27 cellular contexts compared by ENCODE assay signal in the genomic region with DNA sequence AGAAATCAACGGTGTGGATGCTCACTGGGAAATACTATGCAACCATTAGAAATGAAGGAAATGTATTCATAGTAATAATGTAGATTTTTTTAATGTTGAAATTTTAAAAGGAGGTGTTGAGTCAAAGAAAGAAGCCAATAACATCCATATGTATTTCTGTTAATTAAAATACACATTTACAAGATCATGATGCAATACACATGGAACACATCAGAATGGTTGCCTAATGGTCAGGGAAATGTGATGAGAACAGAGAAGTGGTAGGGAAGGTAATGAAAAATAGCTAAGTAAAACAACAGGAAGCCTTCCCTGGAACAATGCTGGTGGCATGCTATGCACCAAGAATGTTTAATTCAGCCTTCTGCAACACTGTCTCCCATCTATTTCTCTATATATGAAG.
"Had no signal": no experiment of that assay in that cellular context is flagged by ENCODE, and none has a peak within 500 bp of the region (broad histone marks: within the 10 kb centered on the region; RNA-seq: fewer than 3 reads in every experiment).

No MANE protein-coding gene starts in this region.

- H3K9me3 ChIP-seq: suprapubic skin, testis, thyroid gland, tibial artery, upper lobe of right lung, uterus, vagina had no signal

- H3K27ac ChIP-seq: stomach, suprapubic skin, testis, thoracic aorta, thyroid gland, tibial artery, tibial nerve, transverse colon, upper lobe of left lung, upper lobe of right lung, uterus, vagina had no signal

- H3K4me3 ChIP-seq: stomach, suprapubic skin, testis, thoracic aorta, thyroid gland, tibial artery, tibial nerve, transverse colon, upper lobe of left lung, upper lobe of right lung, uterus, vagina had no signal

- H3K4me1 ChIP-seq: stomach, suprapubic skin, testis, tibial artery, tibial nerve, transverse colon, upper lobe of left lung, upper lobe of right lung, uterus, vagina had no signal

- H3K27me3 ChIP-seq: stomach, suprapubic skin, testis, thyroid gland, tibial artery, tibial nerve, transverse colon, upper lobe of left lung, upper lobe of right lung, uterus, vagina had no signal

- DNase-seq: stimulated activated CD4-positive, alpha-beta T cell treated with anti-CD3 and anti-CD28 coated beads, Interleukin-2, amount 100 ng/mL, for 48 hours; stimulated activated CD4-positive, alpha-beta T cell treated with anti-CD3 and anti-CD28 coated beads, Interleukin-4, amount 100 ng/mL, for 1 hour; stimulated activated CD4-positive, alpha-beta T cell treated with anti-CD3 and anti-CD28 coated beads, Interleukin-4, amount 100 ng/mL, for 24 hours; stimulated activated CD4-positive, alpha-beta T cell treated with anti-CD3 and anti-CD28 coated beads, Interleukin-4, amount 100 ng/mL, for 4 hours; stimulated activated CD8-positive, alpha-beta memory T cell treated with anti-CD3 and anti-CD28 coated beads, Interleukin-4, amount 100 ng/mL, for 48 hours; stimulated activated naive B cell treated with anti-CD40 and anti-IgM and Interleukin-4, amounts not matched to agents 10 μg/mL and 1 μg/mL and 100 μg/mL, for 72 hours; stimulated activated naive CD4-positive, alpha-beta T cell; stimulated activated naive CD4-positive, alpha-beta T cell treated with Interleukin-2 at 50 U/mL for 16 hours; stimulated activated naive CD8-positive, alpha-beta T cell treated with anti-CD3 and anti-CD28 coated beads, Interleukin-15, amount 100 ng/mL, for 72 hours; stimulated activated naive CD8-positive, alpha-beta T cell treated with anti-CD3 and anti-CD28 coated beads, Interleukin-15, Interleukin-2, amounts not matched to agents 100 U/mL and 50 U/mL, for 24 hours; stomach; substantia nigra; testis; thyroid gland; tibial artery; transverse colon; trophoblast cell; upper lobe of left lung; upper lobe of right lung; uterus had no signal

- ATAC-seq: stimulated activated effector memory CD8-positive, alpha-beta T cell treated with anti-CD3 and anti-CD28 coated beads, Interleukin-12 subunit alpha, Interleukin-12 subunit beta, amount 100 ng/mL, for 72 hours; stimulated activated memory B cell treated with anti-CD40 and anti-IgM and Interleukin-4, amounts not matched to agents 10 μg/mL and 1 μg/mL and 100 μg/mL, for 72 hours; stimulated activated naive B cell treated with anti-CD40 and anti-IgM and Interleukin-4, amounts not matched to agents 10 μg/mL and 1 μg/mL and 100 μg/mL, for 72 hours; stimulated activated naive CD8-positive, alpha-beta T cell treated with anti-CD3 and anti-CD28 coated beads, Interleukin-15, amount 100 ng/mL, for 72 hours; stimulated activated naive CD8-positive, alpha-beta T cell treated with anti-CD3 and anti-CD28 coated beads, Interleukin-15, Interleukin-2, amounts not matched to agents 100 U/mL and 50 U/mL, for 24 hours; upper lobe of right lung had no signal

- H3K36me3 ChIP-seq: stomach, suprapubic skin, thoracic aorta, thyroid gland, tibial artery, tibial nerve, transverse colon, upper lobe of left lung, upper lobe of right lung, uterus, vagina had no signal

- FAIRE-seq: urothelium cell line had no signal
